ENCODE assay signal across 19 cellular contexts in the genomic region with DNA sequence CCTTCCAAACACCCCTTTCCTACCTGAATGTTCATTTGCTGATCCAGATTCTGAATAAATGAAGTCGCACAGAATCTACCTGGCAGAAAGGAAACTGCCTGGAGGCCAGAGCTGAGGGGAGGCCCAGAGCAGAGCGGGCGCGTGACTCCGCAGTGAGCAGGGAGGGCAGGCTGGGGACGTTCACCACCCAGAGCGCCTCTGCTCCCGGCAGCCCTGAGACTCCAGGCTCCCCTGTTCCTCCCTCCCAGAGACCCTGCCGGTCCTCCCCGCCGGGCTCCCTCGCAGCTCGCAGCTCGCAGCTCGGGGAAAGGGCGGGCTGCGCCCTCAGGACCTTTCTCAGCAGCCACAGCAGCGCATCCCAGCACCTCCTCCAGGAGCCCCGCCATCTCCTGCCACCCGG.
DNase-seq lines count a peak whose midpoint lies in the region; ATAC-seq and TF ChIP-seq lines count a peak whose summit lies in the region.
"Had no signal": no experiment of that assay in that cellular context is flagged by ENCODE, and none has a peak within 500 bp of the region (broad histone marks: within the 10 kb centered on the region; RNA-seq: fewer than 3 reads in every experiment).

No MANE protein-coding gene starts in this region.

- H3K4me3 ChIP-seq in right atrium auricular region (no peak overlapping the region), rectal smooth muscle tissue (ENCODE audit: low read length) (no peak overlapping the region), transverse colon (no peak overlapping the region)
- H3K4me3 ChIP-seq: K562, mucosa of descending colon had no signal

- H3K9me3 Mint-ChIP-seq in activated naive CD4-positive, alpha-beta T cell treated with anti-CD3 and anti-CD28 coated beads, Interleukin-2, amount 50 U/mL, for 24 hours: no peaks in the 10 kb centered on the region
- peaks cover 3 to 11% of the 10 kb centered on the region in 2 donors for H3K9me3 Mint-ChIP-seq in activated naive CD4-positive, alpha-beta T cell treated with anti-CD3 and anti-CD28 coated beads, Interleukin-2, amount 50 U/mL, for 72 hours

- no peak for TF ChIP-seq POLR2A in transverse colon (IDR thresholded peaks at IDR 0.05)

- H3K4me3 Mint-ChIP-seq in activated naive CD4-positive, alpha-beta T cell treated with anti-CD3 and anti-CD28 coated beads, Interleukin-2, amount 50 U/mL, for 24 hours: no peak overlapping the region

- 78 to 89% methylated on average over 1 to 20 of the region's 20 CpGs for WGBS in transverse colon (ENCODE audit: low coverage in 1 of 2), 2 donors

- H3K9me3 ChIP-seq in right atrium auricular region (peaks cover 0 to 11% of the 10 kb centered on the region in 2 donors), transverse colon (no peaks in the 10 kb centered on the region)
- H3K9me3 ChIP-seq: mucosa of descending colon had no signal

- in situ Hi-C loops in transverse colon (cut with MboI; ENCODE audit: low pct_ligation_motif_present in 1 of 4, low pct_unique_long_range_greater_than_20kb in 1 of 4, low sequenced_read_pairs in 3 of 4): no loop called here

- no peak overlapping the region for H3K9ac ChIP-seq in rectal smooth muscle tissue (ENCODE audit: low read length)

- no peaks in the 10 kb centered on the region for H3K27me3 ChIP-seq in right atrium auricular region
- H3K27me3 ChIP-seq in rectal smooth muscle tissue (ENCODE audit: control insufficient read depth, insufficient read depth, low read length): no peaks in the 10 kb centered on the region
- no peaks in the 10 kb centered on the region for H3K27me3 ChIP-seq in transverse colon

- H3K36me3 Mint-ChIP-seq in activated naive CD4-positive, alpha-beta T cell treated with anti-CD3 and anti-CD28 coated beads, Interleukin-2, amount 50 U/mL, for 24 hours: no peaks in the 10 kb centered on the region
- H3K36me3 Mint-ChIP-seq in activated naive CD4-positive, alpha-beta T cell treated with anti-CD3 and anti-CD28 coated beads, Interleukin-2, amount 50 U/mL, for 72 hours: peaks cover 0 to 5% of the 10 kb centered on the region in 2 donors

- no peak for TF ChIP-seq EP300 in transverse colon (IDR thresholded peaks at IDR 0.05; ENCODE audit: low read depth)

- H3K4me1 ChIP-seq in right atrium auricular region (peaks cover 0 to 38% of the 10 kb centered on the region in 2 donors), rectal smooth muscle tissue (ENCODE audit: control insufficient read depth, insufficient read depth, low read length) (peaks cover 9% of the 10 kb centered on the region), transverse colon (peaks cover 0 to 10% (median 0%) of the 10 kb centered on the region in 4 donors)

- H3K27ac Mint-ChIP-seq in activated naive CD4-positive, alpha-beta T cell treated with anti-CD3 and anti-CD28 coated beads, Interleukin-2, amount 50 U/mL, for 24 hours: peak overlapping the region; percentile 53
- H3K27ac Mint-ChIP-seq in activated naive CD4-positive, alpha-beta T cell treated with anti-CD3 and anti-CD28 coated beads, Interleukin-2, amount 50 U/mL, for 72 hours: no peak overlapping the region

- no peak for TF ChIP-seq CTCF in right atrium auricular region (IDR thresholded peaks at IDR 0.05)
- no peak for TF ChIP-seq CTCF in transverse colon (IDR thresholded peaks at IDR 0.05)

- H3K27me3 Mint-ChIP-seq in activated naive CD4-positive, alpha-beta T cell treated with anti-CD3 and anti-CD28 coated beads, Interleukin-2, amount 50 U/mL, for 24 hours: no peaks in the 10 kb centered on the region

- peak overlapping the region; percentile 76 to 90 for H3K27ac ChIP-seq in right atrium auricular region
- H3K27ac ChIP-seq in rectal smooth muscle tissue (ENCODE audit: low read depth, low read length): peak overlapping the region; percentile 67
- peak overlapping the region; percentile 31 to 76 (median 68) for H3K27ac ChIP-seq in transverse colon

- intact Hi-C loops in transverse colon (cut with DNase I; ENCODE audit: low total_unique reads): no loop called here

- no peaks in the 10 kb centered on the region for H3K36me3 ChIP-seq in right atrium auricular region
- no peaks in the 10 kb centered on the region for H3K36me3 ChIP-seq in rectal smooth muscle tissue (ENCODE audit: control insufficient read depth, insufficient read depth, low read length)
- H3K36me3 ChIP-seq in transverse colon: no peaks in the 10 kb centered on the region

- no peak for ATAC-seq in activated naive CD4-positive, alpha-beta T cell treated with anti-CD3 and anti-CD28 coated beads, Interleukin-2, amount 50 U/mL, for 72 hours
- ATAC-seq: K562, PC-3 had no signal

- peaks cover 23% of the 10 kb centered on the region for H3K4me1 Mint-ChIP-seq in activated naive CD4-positive, alpha-beta T cell treated with anti-CD3 and anti-CD28 coated beads, Interleukin-2, amount 50 U/mL, for 24 hours

- DNase-seq in activated naive CD4-positive, alpha-beta T cell treated with anti-CD3 and anti-CD28 coated beads, Interleukin-2, amount 50 U/mL, for 72 hours (ENCODE audit: low spot score in 2 of 2): no peak
- DNase-seq in right atrium auricular region (ENCODE audit: low spot score) (no peak), transverse colon (no peak), RKO (ENCODE audit: low spot score) (no peak), NCI-H2227 (lab: John Stamatoyannopoulos, UW; ENCODE audit: unreplicated experiment) (no peak), HPDE6-E6E7 (ENCODE audit: extremely low spot score) (no peak)
- DNase-seq: 8988T; activated CD4-positive, alpha-beta T cell treated with anti-CD3 and anti-CD28 coated beads, Interleukin-2, amount 50 U/mL, for 48 hours; amygdala; central memory CD4-positive, alpha-beta T cell; DMS79 treated with DMSO at 0.1 percent for 48 hours; NCI-H1694; NCI-H82; PC-3; T-helper 2 cell had no signal
